Comparison of ENCODE assay signal across 19 cellular contexts in the genomic region with DNA sequence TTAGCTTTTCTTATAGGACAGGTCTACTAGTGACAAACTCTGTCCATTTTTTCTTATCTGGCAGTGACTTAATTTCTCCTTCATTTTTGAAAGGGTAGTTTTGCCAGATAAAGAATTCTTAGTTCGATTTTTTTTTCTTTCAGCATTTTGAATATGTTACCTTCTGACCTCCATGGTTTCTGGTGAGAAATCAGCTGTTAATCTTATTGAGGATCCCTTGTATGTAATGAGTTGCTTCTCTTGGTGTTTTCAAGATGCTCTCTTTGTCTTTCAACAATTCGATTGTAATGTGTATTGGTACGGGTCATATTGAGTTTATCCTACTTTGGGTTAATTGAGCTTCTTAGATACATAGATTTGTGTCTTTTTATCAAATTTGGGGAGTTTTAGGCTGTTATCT. TPM values are rescaled to one million over a fixed set of nuclear protein-coding genes. Genes with fewer than 3 reads are reported as not detected.
DNase-seq lines count a peak whose midpoint lies in the region; ATAC-seq, FAIRE-seq and TF ChIP-seq lines count a peak whose summit lies in the region.
"Had no signal": no experiment of that assay in that cellular context is flagged by ENCODE, and none has a peak within 500 bp of the region (broad histone marks: within the 10 kb centered on the region; RNA-seq: fewer than 3 reads in every experiment).

No MANE protein-coding gene starts in this region.

- BruUV-seq in GM12878 (replicated peaks; lab: Mats Ljungman, UMichigan) = no TSS peak

- peak overlapping the region; percentile 25 for H3K27ac Mint-ChIP-seq in activated naive CD8-positive, alpha-beta T cell
- H3K27ac Mint-ChIP-seq in activated naive CD8-positive, alpha-beta T cell treated with anti-CD3 and anti-CD28 coated beads, Interleukin-2, amount 50 U/mL, for 24 hours = no peak overlapping the region
- H3K27ac Mint-ChIP-seq in GM23338 (no peak overlapping the region), memory B cell (peak overlapping the region; percentile 55)
- H3K27ac Mint-ChIP-seq: B cell; CD8-positive, alpha-beta T cell had no signal

- TF ChIP-seq EP300 in GM12878 (IDR thresholded peaks at IDR 0.05; ENCODE audit: borderline replicate concordance in 1 of 2, control insufficient read depth in 1 of 2, low read depth in 2 of 2, low read length in 2 of 2) = no peak

- TF ChIP-seq CTCF in GM23338 (conservative IDR thresholded peaks at IDR 0.05; ENCODE audit: low read depth in 2 of 2) (no peak), GM12878 (IDR thresholded peaks at IDR 0.05 in 2 of 3, conservative IDR thresholded peaks at IDR 0.05 in 1 of 3; ENCODE audit: control insufficient read depth in 2 of 3, extremely low read depth in 1 of 3, insufficient read depth in 1 of 3, low read depth in 3 of 3, low read length in 3 of 3) (no peak), WERI-Rb-1 (IDR thresholded peaks at IDR 0.05; ENCODE audit: low read depth, low read length) (no peak)

- H3K4me3 Mint-ChIP-seq in activated naive CD8-positive, alpha-beta T cell = no peak overlapping the region
- H3K4me3 Mint-ChIP-seq in activated naive CD8-positive, alpha-beta T cell treated with anti-CD3 and anti-CD28 coated beads, Interleukin-2, amount 50 U/mL, for 24 hours = no peak overlapping the region
- H3K4me3 Mint-ChIP-seq in GM23338 (no peak overlapping the region), memory B cell (no peak overlapping the region)
- H3K4me3 Mint-ChIP-seq: B cell; CD14-positive monocyte; CD8-positive, alpha-beta T cell had no signal

- in situ Hi-C loops in GM12878 (cut with MboI) = no loop called here

- H3K36me3 Mint-ChIP-seq in activated naive CD8-positive, alpha-beta T cell = peaks cover 4% of the 10 kb centered on the region
- peaks cover 17% of the 10 kb centered on the region for H3K36me3 Mint-ChIP-seq in activated naive CD8-positive, alpha-beta T cell treated with anti-CD3 and anti-CD28 coated beads, Interleukin-2, amount 50 U/mL, for 24 hours (ENCODE audit: low read depth)
- H3K36me3 Mint-ChIP-seq in GM23338 (ENCODE audit: low read depth) = peaks cover 19% of the 10 kb centered on the region; the same call in 2 of the 3 replicates
- H3K36me3 Mint-ChIP-seq in memory B cell = peaks cover 13% of the 10 kb centered on the region

- H3F3A ChIP-seq in GM23338 (replicated peaks; ENCODE audit: low read depth) = 0 out of 2 replicates have a peak, but pooled peaks cover 4% of the 10 kb centered on the region

- H3K9me3 ChIP-seq in GM12878 (replicated peaks; ENCODE audit: control insufficient read depth, insufficient read depth, low read length) (peaks cover 4% of the 10 kb centered on the region; the same call in 2 of the 3 replicates), WERI-Rb-1 (ENCODE audit: severe bottlenecking) (no peaks in the 10 kb centered on the region)

- no peaks in the 10 kb centered on the region; the same call in 1 of the 2 replicates for H3K36me3 ChIP-seq in GM23338 (ENCODE audit: insufficient read depth)
- no peaks in the 10 kb centered on the region; a peak in 1 of 4 replicates for H3K36me3 ChIP-seq in GM12878 (ENCODE audit: control insufficient read depth in 2 of 2, insufficient read depth in 2 of 2, low read length in 1 of 2)
- H3K36me3 ChIP-seq in WERI-Rb-1 = peaks cover 39% of the 10 kb centered on the region

- H3K9me3 Mint-ChIP-seq in activated naive CD8-positive, alpha-beta T cell (ENCODE audit: low read depth) = no peaks in the 10 kb centered on the region
- no peaks in the 10 kb centered on the region for H3K9me3 Mint-ChIP-seq in activated naive CD8-positive, alpha-beta T cell treated with anti-CD3 and anti-CD28 coated beads, Interleukin-2, amount 50 U/mL, for 24 hours
- no peaks in the 10 kb centered on the region for H3K9me3 Mint-ChIP-seq in GM23338
- H3K9me3 Mint-ChIP-seq in memory B cell = peaks cover 1% of the 10 kb centered on the region

- H3K9me2 ChIP-seq in GM23338 (ENCODE audit: insufficient read depth) = no peaks in the 10 kb centered on the region

- WGBS in GM12878 (ENCODE audit: insufficient coverage, insufficient replicate concordance, low lambda C conversion rate, missing lambda C conversion rate) = 98% methylated on average over 3 of the region's 3 CpGs

- H3K27me3 Mint-ChIP-seq in activated naive CD8-positive, alpha-beta T cell = no peaks in the 10 kb centered on the region
- no peaks in the 10 kb centered on the region for H3K27me3 Mint-ChIP-seq in activated naive CD8-positive, alpha-beta T cell treated with anti-CD3 and anti-CD28 coated beads, Interleukin-2, amount 50 U/mL, for 24 hours
- H3K27me3 Mint-ChIP-seq in GM23338 (ENCODE audit: insufficient read depth, low read depth, poor library complexity) (peaks cover 1% of the 10 kb centered on the region), memory B cell (no peaks in the 10 kb centered on the region)
- H3K27me3 Mint-ChIP-seq: B cell had no signal

- RAD21 ChIA-PET in GM12878 (lab: Charles Lee; ENCODE audit: unreplicated experiment) = no interaction called here

- CTCF ChIA-PET in GM12878 (lab: Yijun Ruan, JAX) = interaction anchor here (1.6 kb wide), 1 partner anchor 11 kb away, joined by 5 read pairs; no protein-coding TSS in a partner anchor

- H3K4me1 Mint-ChIP-seq in activated naive CD8-positive, alpha-beta T cell (ENCODE audit: low read depth) = peaks cover 51% of the 10 kb centered on the region
- peaks cover 17% of the 10 kb centered on the region for H3K4me1 Mint-ChIP-seq in activated naive CD8-positive, alpha-beta T cell treated with anti-CD3 and anti-CD28 coated beads, Interleukin-2, amount 50 U/mL, for 24 hours
- H3K4me1 Mint-ChIP-seq in GM23338 (no peaks in the 10 kb centered on the region), memory B cell (peaks cover 18% of the 10 kb centered on the region)

- intact Hi-C loops in GM12878 (cut with micrococcal nuclease; ENCODE audit: unreplicated experiment) = no loop called here

- no peak overlapping the region for H3K4me2 ChIP-seq in GM23338
- no peak overlapping the region for H3K4me2 ChIP-seq in GM12878 (ENCODE audit: control insufficient read depth, insufficient read depth)

- no peak for TF ChIP-seq RAD21 in GM12878 (IDR thresholded peaks at IDR 0.05; ENCODE audit: insufficient read depth, low read depth, low read length)

- no peak overlapping the region for H3K9ac ChIP-seq in GM12878 (ENCODE audit: control insufficient read depth, insufficient read depth, low read length)
- H3K9ac ChIP-seq: GM23248 had no signal

- no peak for DNase-seq in activated naive CD8-positive, alpha-beta T cell treated with anti-CD3 and anti-CD28 coated beads, Interleukin-2, amount 50 U/mL, for 24 hours
- DNase-seq in GM23338 (ENCODE audit: low spot score) (no peak), GM12878 (ENCODE audit: low read depth, low spot score) (no peak), memory B cell (ENCODE audit: low spot score in 2 of 2) (no peak), DMS153 treated with DMSO at 0.1 percent for 48 hours (lab: John Stamatoyannopoulos, UW; ENCODE audit: unreplicated experiment) (no peak), WERI-Rb-1 (no peak)
- DNase-seq: CD8-positive, alpha-beta T cell; COR-L47; DMS153; DND-41; GDM1; GM23248; H7; IMR-90 had no signal

- POLR2A ChIA-PET in GM12878 (lab: Charles Lee) = no interaction called here

- H3K27ac ChIP-seq in GM23338 (ENCODE audit: low read depth) (0 out of 2 replicates have a peak overlapping the region, but pooled peaks have one; percentile 48), GM12878 (ENCODE audit: control insufficient read depth, insufficient read depth) (no peak overlapping the region), WERI-Rb-1 (no peak overlapping the region)
- H3K27ac ChIP-seq: GM23248 had no signal

- SMC1A ChIA-PET in GM12878 (lab: Charles Lee; ENCODE audit: uncharacterized antibody, unreplicated experiment) = interaction anchor here (1.3 to 1.7 kb wide), 2 partner anchors 10 to 78 kb away, joined by 4 to 5 read pairs; no protein-coding TSS in a partner anchor

- peaks cover 100% of the 10 kb centered on the region for H3K79me2 ChIP-seq in GM23338 (replicated peaks; ENCODE audit: insufficient read depth)
- H3K79me2 ChIP-seq in GM12878 (ENCODE audit: control insufficient read depth, insufficient read depth, low read length) = peaks cover 20% of the 10 kb centered on the region

- TF ChIP-seq POLR2A in GM12878 (IDR thresholded peaks at IDR 0.05; ENCODE audit: low read depth, low read length) = no peak

- ATAC-seq in activated naive CD8-positive, alpha-beta T cell treated with anti-CD3 and anti-CD28 coated beads, Interleukin-2, amount 50 U/mL, for 24 hours = no peak
- no peak for ATAC-seq in GM23338
- ATAC-seq in GM12878 = no peak
- ATAC-seq in memory B cell (ENCODE audit: low read depth) = no peak
- ATAC-seq: CD8-positive, alpha-beta T cell had no signal

- FAIRE-seq in GM12878 (lab: Jason Lieb, UNC) = no peak
- FAIRE-seq: A204.1, D721Med had no signal

- H3K4me3 ChIP-seq in GM23338 (no peak overlapping the region), GM12878 (no peak overlapping the region), WERI-Rb-1 (ENCODE audit: low read depth, low read length) (no peak overlapping the region)
- H3K4me3 ChIP-seq: GM23248 had no signal

- H3K27me3 ChIP-seq in GM23338 (ENCODE audit: insufficient read depth) (no peaks in the 10 kb centered on the region), GM12878 (replicated peaks in 1 of 2; ENCODE audit: control insufficient read depth in 2 of 2, insufficient read depth in 2 of 2, low read length in 1 of 2) (no peaks in the 10 kb centered on the region), WERI-Rb-1 (ENCODE audit: insufficient read depth, low read depth, severe bottlenecking) (no peaks in the 10 kb centered on the region)

- H2AFZ ChIP-seq in GM23338 (no peak overlapping the region), GM12878 (ENCODE audit: control insufficient read depth, low read depth, low read length) (no peak overlapping the region)
- H2AFZ ChIP-seq: GM23248 had no signal

- H3K4me1 ChIP-seq in GM23338 (ENCODE audit: insufficient read depth) = no peaks in the 10 kb centered on the region
- H3K4me1 ChIP-seq in GM12878 (ENCODE audit: control insufficient read depth, insufficient read depth, low read length) = no peaks in the 10 kb centered on the region

- peaks cover 85% of the 10 kb centered on the region for H4K20me1 ChIP-seq in GM23338 (replicated peaks; ENCODE audit: insufficient read depth)
- no peaks in the 10 kb centered on the region for H4K20me1 ChIP-seq in GM12878 (ENCODE audit: control insufficient read depth, insufficient read depth)

RNA-seq across cellular contexts. Expression of a gene that starts 12.5 kb away (rescaled TPM):
- 132 and 148 TPM in 2 replicates for total RNA-seq in GM23338 (2014; rRNA removed; shearing (Covaris generic))
- polyA plus RNA-seq in GM23338 (2016; fragmentation: Nextera tagmentation; extraction: Ambion mirVana) (226 and 277 TPM in 2 replicates), GM12878 (2011; rRNA removed) (143 and 198 TPM in 2 replicates), GM12878 (2014; fragmentation: Illumina TruSeq; extraction: Trizol) (105 and 125 TPM in 2 replicates), GM12878 (2014; fragmentation: Nextera tagmentation; extraction: Ambion mirVana) (100 to 1,000 TPM; 100 to 113 TPM), GM12878 (2014; rRNA removed) (51.8 and 67.3 TPM in 2 replicates), GM12878 (2016; fragmentation: Nextera tagmentation; extraction: Ambion mirVana) (100 to 1,000 TPM; 153 to 154 TPM)
- 42.6 and 50.2 TPM in 2 replicates for total RNA-seq in GM12878 (2013; cell fraction: nucleolus; rRNA removed)
- total RNA-seq in GM12878 (2014; rRNA removed) (49.9 and 55.2 TPM in 2 replicates), GM12878 (2014; rRNA removed; fragmentation: Illumina TruSeq; extraction: Trizol) (57.6 and 58.4 TPM in 2 replicates), GM12878 (2021) (60.5 and 71.1 TPM in 2 replicates)
- 70.0 TPM for polyA plus RNA-seq in GM12878 (2011; ENCODE audit: low read depth)
- polyA plus RNA-seq in GM12878 (2011; cell fraction: cytosol; rRNA removed) = 55.0 and 60.8 TPM in 2 replicates
- polyA plus RNA-seq in GM12878 (2011; cell fraction: nucleus; rRNA removed) = 32.5 and 35.7 TPM in 2 replicates
- 95.1 and 144 TPM in 2 replicates for polyA plus RNA-seq in GM12878 (2012)
- polyA minus RNA-seq in GM12878 (2011; rRNA and poly(A)+ RNA removed) = 35.6 and 57.1 TPM in 2 replicates
- polyA minus RNA-seq in GM12878 (2011; cell fraction: cytosol; rRNA and poly(A)+ RNA removed) = 26.6 and 28.4 TPM in 2 replicates
- polyA minus RNA-seq in GM12878 (2011; cell fraction: nucleus; rRNA and poly(A)+ RNA removed) = 12.2 and 16.5 TPM in 2 replicates

RNA-seq across cellular contexts. Expression of a gene that starts 28.9 kb away (rescaled TPM):
- total RNA-seq in GM23338 (2014; rRNA removed; shearing (Covaris generic)) = not detected in 2 replicates
- polyA plus RNA-seq in GM23338 (2016; fragmentation: Nextera tagmentation; extraction: Ambion mirVana) = 0.16 and 0.29 TPM in 2 replicates
- 24.3 and 24.7 TPM in 2 replicates for total RNA-seq in GM12878 (2013; cell fraction: nucleolus; rRNA removed)
- 0.98 and 1.2 TPM in 2 replicates for total RNA-seq in GM12878 (2014; rRNA removed)
- total RNA-seq in GM12878 (2014; rRNA removed; fragmentation: Illumina TruSeq; extraction: Trizol) = 1.7 and 2.4 TPM in 2 replicates
- total RNA-seq in GM12878 (2021) = 4.1 and 4.7 TPM in 2 replicates
- polyA plus RNA-seq in GM12878 (2011; ENCODE audit: low read depth) = 1.2 TPM
- 1.1 and 1.5 TPM in 2 replicates for polyA plus RNA-seq in GM12878 (2011; rRNA removed)
- 1.2 and 1.3 TPM in 2 replicates for polyA plus RNA-seq in GM12878 (2011; cell fraction: cytosol; rRNA removed)
- 18.8 and 22.0 TPM in 2 replicates for polyA plus RNA-seq in GM12878 (2011; cell fraction: nucleus; rRNA removed)
- polyA plus RNA-seq in GM12878 (2012) = 3.3 and 4.3 TPM in 2 replicates
- 0.95 and 1.7 TPM in 2 replicates for polyA plus RNA-seq in GM12878 (2014; fragmentation: Illumina TruSeq; extraction: Trizol)
- under 1 TPM; 0.35 to 0.74 TPM for polyA plus RNA-seq in GM12878 (2014; fragmentation: Nextera tagmentation; extraction: Ambion mirVana)
- polyA plus RNA-seq in GM12878 (2014; rRNA removed) = 3.2 and 3.3 TPM in 2 replicates
- 1 to 10 TPM; 1.5 to 1.6 TPM for polyA plus RNA-seq in GM12878 (2016; fragmentation: Nextera tagmentation; extraction: Ambion mirVana)
- 5.6 and 11.2 TPM in 2 replicates for polyA minus RNA-seq in GM12878 (2011; rRNA and poly(A)+ RNA removed)
- polyA minus RNA-seq in GM12878 (2011; cell fraction: cytosol; rRNA and poly(A)+ RNA removed) = not detected in 2 replicates
- polyA minus RNA-seq in GM12878 (2011; cell fraction: nucleus; rRNA and poly(A)+ RNA removed) = 9.8 and 16.2 TPM in 2 replicates
- total RNA-seq: CD8-positive, alpha-beta T cell; GM23248; H7; IMR-90 had no signal
- polyA plus RNA-seq: CD14-positive monocyte, IMR-90 had no signal

RNA-seq across cellular contexts. Expression of a gene that starts 35.5 kb away (rescaled TPM):
- total RNA-seq in GM23338 (2014; rRNA removed; shearing (Covaris generic)) = 1.6 TPM in 1 of 2 replicates, not detected in the other
- 0.52 and 0.71 TPM in 2 replicates for polyA plus RNA-seq in GM23338 (2016; fragmentation: Nextera tagmentation; extraction: Ambion mirVana)
- 108 and 124 TPM in 2 replicates for total RNA-seq in GM12878 (2013; cell fraction: nucleolus; rRNA removed)
- 211 and 238 TPM in 2 replicates for total RNA-seq in GM12878 (2014; rRNA removed)
- total RNA-seq in GM12878 (2014; rRNA removed; fragmentation: Illumina TruSeq; extraction: Trizol) = 132 and 157 TPM in 2 replicates
- 200 and 218 TPM in 2 replicates for total RNA-seq in GM12878 (2021)
- 170 TPM for polyA plus RNA-seq in GM12878 (2011; ENCODE audit: low read depth)
- polyA plus RNA-seq in GM12878 (2011; rRNA removed) = 37.4 and 65.2 TPM in 2 replicates
- polyA plus RNA-seq in GM12878 (2011; cell fraction: cytosol; rRNA removed) = 96.6 and 144 TPM in 2 replicates
- 140 and 154 TPM in 2 replicates for polyA plus RNA-seq in GM12878 (2011; cell fraction: nucleus; rRNA removed)
- polyA plus RNA-seq in GM12878 (2012) = 253 and 361 TPM in 2 replicates
- 44.1 and 147 TPM in 2 replicates for polyA plus RNA-seq in GM12878 (2014; fragmentation: Illumina TruSeq; extraction: Trizol)
- 10 to 100 TPM; 19.3 to 56.9 TPM for polyA plus RNA-seq in GM12878 (2014; fragmentation: Nextera tagmentation; extraction: Ambion mirVana)
- 291 and 321 TPM in 2 replicates for polyA plus RNA-seq in GM12878 (2014; rRNA removed)
- 100 to 1,000 TPM; 369 to 406 TPM for polyA plus RNA-seq in GM12878 (2016; fragmentation: Nextera tagmentation; extraction: Ambion mirVana)
- 43.4 and 79.0 TPM in 2 replicates for polyA minus RNA-seq in GM12878 (2011; rRNA and poly(A)+ RNA removed)
- polyA minus RNA-seq in GM12878 (2011; cell fraction: cytosol; rRNA and poly(A)+ RNA removed) = 21.8 and 23.1 TPM in 2 replicates
- 58.2 and 93.9 TPM in 2 replicates for polyA minus RNA-seq in GM12878 (2011; cell fraction: nucleus; rRNA and poly(A)+ RNA removed)
- total RNA-seq: GM23248, H7, IMR-90 had no signal
- polyA plus RNA-seq: GM23248, IMR-90 had no signal

RNA-seq across cellular contexts. Expression of a gene that starts 40.7 kb away (rescaled TPM):
- total RNA-seq in GM23338 (2014; rRNA removed; shearing (Covaris generic)) = 2.7 and 3.1 TPM in 2 replicates
- polyA plus RNA-seq in GM23338 (2016; fragmentation: Nextera tagmentation; extraction: Ambion mirVana) = 0.54 and 0.73 TPM in 2 replicates
- total RNA-seq in GM12878 (2013; cell fraction: nucleolus; rRNA removed) = 3.5 and 4.4 TPM in 2 replicates
- 3.0 and 3.8 TPM in 2 replicates for total RNA-seq in GM12878 (2014; rRNA removed)
- 1.7 and 2.0 TPM in 2 replicates for total RNA-seq in GM12878 (2014; rRNA removed; fragmentation: Illumina TruSeq; extraction: Trizol)
- 6.0 and 6.5 TPM in 2 replicates for total RNA-seq in GM12878 (2021)
- polyA plus RNA-seq in GM12878 (2011; ENCODE audit: low read depth) = 1.4 TPM
- 0.59 and 1.1 TPM in 2 replicates for polyA plus RNA-seq in GM12878 (2011; rRNA removed)
- polyA plus RNA-seq in GM12878 (2011; cell fraction: cytosol; rRNA removed) = 1.3 and 2.2 TPM in 2 replicates
- polyA plus RNA-seq in GM12878 (2011; cell fraction: nucleus; rRNA removed) = 3.4 and 4.5 TPM in 2 replicates
- polyA plus RNA-seq in GM12878 (2012) = 3.8 and 5.2 TPM in 2 replicates
- polyA plus RNA-seq in GM12878 (2014; fragmentation: Illumina TruSeq; extraction: Trizol) = 0.78 and 1.4 TPM in 2 replicates
- under 1 TPM; 0.14 to 0.58 TPM for polyA plus RNA-seq in GM12878 (2014; fragmentation: Nextera tagmentation; extraction: Ambion mirVana)
- polyA plus RNA-seq in GM12878 (2014; rRNA removed) = 4.7 and 5.1 TPM in 2 replicates
- polyA plus RNA-seq in GM12878 (2016; fragmentation: Nextera tagmentation; extraction: Ambion mirVana) = 1 to 10 TPM; 6.2 to 8.1 TPM
- polyA minus RNA-seq in GM12878 (2011; rRNA and poly(A)+ RNA removed) = 0.95 and 1.9 TPM in 2 replicates
- polyA minus RNA-seq in GM12878 (2011; cell fraction: cytosol; rRNA and poly(A)+ RNA removed) = 0.73 and 1.1 TPM in 2 replicates
- polyA minus RNA-seq in GM12878 (2011; cell fraction: nucleus; rRNA and poly(A)+ RNA removed) = 3.4 and 6.2 TPM in 2 replicates

RNA-seq across cellular contexts. Expression of a gene that starts 49.7 kb away (rescaled TPM):
- 7.1 and 16.0 TPM in 2 replicates for total RNA-seq in GM23338 (2014; rRNA removed; shearing (Covaris generic))
- polyA plus RNA-seq in GM23338 (2016; fragmentation: Nextera tagmentation; extraction: Ambion mirVana) = 20.6 and 22.4 TPM in 2 replicates
- 8.9 and 9.5 TPM in 2 replicates for total RNA-seq in GM12878 (2013; cell fraction: nucleolus; rRNA removed)
- total RNA-seq in GM12878 (2014; rRNA removed) = 5.1 and 8.1 TPM in 2 replicates
- total RNA-seq in GM12878 (2014; rRNA removed; fragmentation: Illumina TruSeq; extraction: Trizol) = 6.3 and 8.1 TPM in 2 replicates
- 4.1 and 5.6 TPM in 2 replicates for total RNA-seq in GM12878 (2021)
- 8.4 TPM for polyA plus RNA-seq in GM12878 (2011; ENCODE audit: low read depth)
- 5.3 and 6.0 TPM in 2 replicates for polyA plus RNA-seq in GM12878 (2011; rRNA removed)
- 2.9 and 3.7 TPM in 2 replicates for polyA plus RNA-seq in GM12878 (2011; cell fraction: cytosol; rRNA removed)
- 3.2 and 4.8 TPM in 2 replicates for polyA plus RNA-seq in GM12878 (2011; cell fraction: nucleus; rRNA removed)
- polyA plus RNA-seq in GM12878 (2012) = 7.6 and 8.6 TPM in 2 replicates
- polyA plus RNA-seq in GM12878 (2014; fragmentation: Illumina TruSeq; extraction: Trizol) = 6.1 and 9.8 TPM in 2 replicates
- polyA plus RNA-seq in GM12878 (2014; fragmentation: Nextera tagmentation; extraction: Ambion mirVana) = 1 to 10 TPM; 7.6 to 8.5 TPM
- 7.1 and 7.2 TPM in 2 replicates for polyA plus RNA-seq in GM12878 (2014; rRNA removed)
- polyA plus RNA-seq in GM12878 (2016; fragmentation: Nextera tagmentation; extraction: Ambion mirVana) = 1 to 10 TPM; 7.0 to 7.4 TPM
- 2.2 and 2.6 TPM in 2 replicates for polyA minus RNA-seq in GM12878 (2011; rRNA and poly(A)+ RNA removed)
- not detected in 2 replicates for polyA minus RNA-seq in GM12878 (2011; cell fraction: cytosol; rRNA and poly(A)+ RNA removed)
- 2.3 and 3.4 TPM in 2 replicates for polyA minus RNA-seq in GM12878 (2011; cell fraction: nucleus; rRNA and poly(A)+ RNA removed)

Comparison
In these comparisons a context has a peak if more than half of its experiments do, and no peak if none do; other contexts are left out.
1. H3K27ac Mint-ChIP-seq: peak in activated naive CD8-positive, alpha-beta T cell (single experiment) and memory B cell (single experiment); none in activated naive CD8-positive, alpha-beta T cell treated with anti-CD3 and anti-CD28 coated beads, Interleukin-2, amount 50 U/mL, for 24 hours (single experiment) and GM23338 (single experiment).
2. RNA of a gene that starts 35.5 kb away (total RNA-seq): 108 to 238 TPM in GM12878; 1.6 TPM in GM23338; every median in the first group is over 10 times any median in the second.